ENCODE assay signal across 18 cellular contexts in genomic region chr10:127300868-127301321, GRCh38.
A peak's percentile ranks its signal among the peaks of the same experiment; 100 is the strongest.
DNase-seq lines count a peak whose midpoint lies in the region; ATAC-seq and TF ChIP-seq lines count a peak whose summit lies in the region.
"Had no signal": no experiment of that assay in that cellular context is flagged by ENCODE, and none has a peak within 500 bp of the region (broad histone marks: within the 10 kb centered on the region; RNA-seq: fewer than 3 reads in every experiment).

No MANE protein-coding gene starts in this region.

- DNase-seq in HK-2 (ENCODE audit: unreplicated experiment): peak; percentile 35
- no peak for DNase-seq in left lung
- peak; percentile 76 for DNase-seq in renal cortical epithelial cell (ENCODE audit: low read depth)
- DNase-seq in posterior vena cava (ENCODE audit: low spot score): no peak
- no peak for DNase-seq in SKM-1 (lab: John Stamatoyannopoulos, UW; ENCODE audit: unreplicated experiment)
- no peak for DNase-seq in NCI-H2081 (lab: John Stamatoyannopoulos, UW)
- DNase-seq: AML-193; COR-L47; GDM1; hippocampal formation; KG1; kidney glomerular epithelial cell; NCI-H1048; NCI-H2171 treated with DMSO at 0.1 percent for 48 hours; NK-92 treated with Interleukin-12 subunit alpha and Interleukin-12 subunit beta, amount 100 ng/mL, for 24 hours; T-cell had no signal

- H3K4me3 ChIP-seq in left lung: no peak overlapping the region
- H3K4me3 ChIP-seq: GM12878 had no signal

- no peaks in the 10 kb centered on the region for H3K4me1 ChIP-seq in left lung

- H3K27ac ChIP-seq in VCaP (peak overlapping the region; percentile 81), left lung (no peak overlapping the region)

- no peak for TF ChIP-seq CTCF in VCaP (conservative IDR thresholded peaks at IDR 0.05)
- no peak for TF ChIP-seq CTCF in left lung (IDR thresholded peaks at IDR 0.05)

- no peaks in the 10 kb centered on the region for H3K9me3 ChIP-seq in left lung

- ATAC-seq in left lung: peak; percentile 74
- ATAC-seq: GM12878, T-cell had no signal

- intact Hi-C loops in left lung (cut with DNase I) (no loop called here), posterior vena cava (cut with DNase I) (no loop called here)

- H3K36me3 ChIP-seq in left lung: no peaks in the 10 kb centered on the region

- H3K27me3 ChIP-seq in left lung: no peaks in the 10 kb centered on the region

Comparison
In these comparisons a context has a peak if more than half of its experiments do, and no peak if none do; other contexts are left out.
1. DNase-seq: peak in HK-2 (single experiment) and renal cortical epithelial cell (single experiment); none in left lung (0 of 2), posterior vena cava (single experiment), SKM-1 (single experiment) and NCI-H2081 (0 of 2).